Comparison of ENCODE assay signal across 29 cellular contexts in the genomic region with DNA sequence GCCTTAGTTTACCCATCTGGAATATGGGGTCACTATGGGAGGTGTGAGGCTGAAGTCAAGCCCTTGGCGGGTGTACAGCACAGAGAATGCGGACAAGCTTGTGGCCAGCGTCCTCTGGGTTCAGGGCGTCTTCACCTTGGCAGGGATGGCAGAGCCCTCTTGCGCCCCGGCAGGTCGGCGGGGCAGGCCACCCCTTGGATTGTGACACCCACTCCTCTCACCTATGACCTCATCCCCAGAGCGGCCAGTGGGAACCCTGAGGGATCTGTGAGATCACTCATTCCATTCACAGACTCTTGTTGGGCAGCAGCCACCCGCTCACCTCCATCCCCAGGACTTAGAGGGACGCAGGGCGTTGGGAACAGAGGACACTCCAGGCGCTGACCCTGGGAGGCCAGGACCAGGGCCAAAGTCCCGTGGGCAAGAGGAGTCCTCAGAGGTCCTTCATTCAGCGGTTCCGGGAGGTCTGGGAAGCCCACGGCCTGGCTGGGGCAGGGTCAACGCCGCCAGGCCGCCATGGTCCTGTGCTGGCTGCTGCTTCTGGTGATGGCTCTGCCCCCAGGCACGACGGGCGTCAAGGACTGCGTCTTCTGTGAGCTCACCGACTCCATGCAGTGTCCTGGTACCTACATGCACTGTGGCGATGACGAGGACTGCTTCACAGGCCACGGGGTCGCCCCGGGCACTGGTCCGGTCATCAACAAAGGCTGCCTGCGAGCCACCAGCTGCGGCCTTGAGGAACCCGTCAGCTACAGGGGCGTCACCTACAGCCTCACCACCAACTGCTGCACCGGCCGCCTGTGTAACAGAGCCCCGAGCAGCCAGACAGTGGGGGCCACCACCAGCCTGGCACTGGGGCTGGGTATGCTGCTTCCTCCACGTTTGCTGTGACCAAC. TPM values are rescaled to one million over a fixed set of nuclear protein-coding genes. Genes with fewer than 3 reads are reported as not detected.
DNase-seq lines count a peak whose midpoint lies in the region; ATAC-seq, FAIRE-seq and TF ChIP-seq lines count a peak whose summit lies in the region.
"Had no signal": no experiment of that assay in that cellular context is flagged by ENCODE, and none has a peak within 500 bp of the region (broad histone marks: within the 10 kb centered on the region; RNA-seq: fewer than 3 reads in every experiment).

A gene with protein sequence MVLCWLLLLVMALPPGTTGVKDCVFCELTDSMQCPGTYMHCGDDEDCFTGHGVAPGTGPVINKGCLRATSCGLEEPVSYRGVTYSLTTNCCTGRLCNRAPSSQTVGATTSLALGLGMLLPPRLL (plus strand): TSS at position 280 of the 896 bp plus-strand sequence. CDS start 237 bp downstream, at position 517.

- no peak for TF ChIP-seq POLR2A in HepG2 (IDR thresholded peaks at IDR 0.05; ENCODE audit: insufficient read depth in 1 of 2, low read depth in 2 of 2, low read length in 2 of 2)

- no peaks in the 10 kb centered on the region for H3K79me2 ChIP-seq in HepG2 (ENCODE audit: insufficient read depth, low read length)

- intact Hi-C loops in HepG2 (cut with micrococcal nuclease; ENCODE audit: unreplicated experiment), result no loop called here
- intact Hi-C loops in posterior vena cava (cut with DNase I), result no loop called here
- intact Hi-C loops in activated CD4-positive, alpha-beta T cell treated with anti-CD3 and anti-CD28 coated beads, Interleukin-2, amount 10 ng/mL, durations not matched to agents 24 days and 14 days (cut with micrococcal nuclease), result no loop called here

- no peak within 1 kb of the TSS for H2AFZ ChIP-seq in HepG2 (ENCODE audit: low read length)
- H2AFZ ChIP-seq: PC-9 had no signal

- ATAC-seq in HepG2, result peak; percentile 15
- ATAC-seq: A549; CD8-positive, alpha-beta T cell had no signal

- H3K27ac Mint-ChIP-seq in activated CD4-positive, alpha-beta T cell treated with anti-CD3 and anti-CD28 coated beads, Interleukin-2, amount 10 ng/mL, durations not matched to agents 24 days and 14 days, result no peak within 1 kb of the TSS
- H3K27ac Mint-ChIP-seq: CD8-positive, alpha-beta T cell had no signal

- peaks cover 6% of the 10 kb centered on the region for H3K4me1 Mint-ChIP-seq in activated CD4-positive, alpha-beta T cell treated with anti-CD3 and anti-CD28 coated beads, Interleukin-2, amount 10 ng/mL, durations not matched to agents 24 days and 14 days

- TF ChIP-seq EP300 in HepG2 (IDR thresholded peaks at IDR 0.05; ENCODE audit: low read depth in 2 of 2, low read length in 2 of 2) (no peak), HepG2 (CRISPR knock-in tag; IDR thresholded peaks at IDR 0.05; ENCODE audit: borderline replicate concordance) (no peak)

- H4K20me1 ChIP-seq in HepG2 (ENCODE audit: insufficient read depth, low read length), result no peaks in the 10 kb centered on the region

- peaks cover 21% of the 10 kb centered on the region for H3K4me1 ChIP-seq in HepG2 (ENCODE audit: insufficient read depth, low read length)

- H3K27me3 ChIP-seq in HepG2 (ENCODE audit: control insufficient read depth in 1 of 2, insufficient read depth in 2 of 2, low read length in 2 of 2), result no peaks in the 10 kb centered on the region; a peak in 1 of 5 replicates

- DNase-seq in RWPE1 (ENCODE audit: low spot score) (no peak), HepG2 (ENCODE audit: low spot score) (no peak), posterior vena cava (ENCODE audit: low spot score) (peak; percentile 77), NCI-H2029 treated with DMSO at 0.1 percent for 48 hours (lab: John Stamatoyannopoulos, UW) (no peak), NOMO-1 treated with dmso at 0.1 percent for 144 hours (lab: John Stamatoyannopoulos, UW; ENCODE audit: unreplicated experiment) (no peak), NCI-H1694 treated with DMSO at 0.1 percent for 48 hours (lab: John Stamatoyannopoulos, UW) (no peak)
- DNase-seq in activated CD4-positive, alpha-beta T cell treated with anti-CD3 and anti-CD28 coated beads, Interleukin-2, amount 10 ng/mL, durations not matched to agents 24 days and 14 days, result no peak
- DNase-seq: AML-193; CD8-positive, alpha-beta T cell; DMS 273 treated with DMSO at 0.1 percent for 48 hours; DMS79 treated with DMSO at 0.1 percent for 48 hours; GF-D8; Kasumi-1; NCI-H1092 treated with DMSO at 0.1 percent for 48 hours; NCI-H1436; NCI-H1930; NCI-H446; NCI-H524 treated with DMSO at 0.1 percent for 48 hours; NCI-H82; NK-92 treated with Interleukin-12 subunit alpha and Interleukin-12 subunit beta, amount 100 ng/mL, for 24 hours; PC-9; Right ventricle myocardium superior had no signal

- H3K9me3 Mint-ChIP-seq in activated CD4-positive, alpha-beta T cell treated with anti-CD3 and anti-CD28 coated beads, Interleukin-2, amount 10 ng/mL, durations not matched to agents 24 days and 14 days, result no peaks in the 10 kb centered on the region
- H3K9me3 Mint-ChIP-seq: CD8-positive, alpha-beta T cell had no signal

- no peak for FAIRE-seq in HepG2 (lab: Jason Lieb, UNC)
- FAIRE-seq: A549, GM12891 had no signal

- TF ChIP-seq RAD21 in HepG2 (CRISPR knock-in tag; IDR thresholded peaks at IDR 0.05), result no peak

- in situ Hi-C loops in HepG2 (cut with HindIII; ENCODE audit: extremely low pct_ligation_motif_present, low pct_unique_long_range_greater_than_20kb), result no loop called here

- H3K4me2 ChIP-seq in HepG2 (ENCODE audit: low read depth, low read length), result no peak within 1 kb of the TSS
- H3K4me2 ChIP-seq: A549, PC-9 had no signal

- H3K9me3 ChIP-seq in HepG2 (ENCODE audit: low read length), result no peaks in the 10 kb centered on the region
- H3K9me3 ChIP-seq: A549 had no signal

- H3K4me3 Mint-ChIP-seq in activated CD4-positive, alpha-beta T cell treated with anti-CD3 and anti-CD28 coated beads, Interleukin-2, amount 10 ng/mL, durations not matched to agents 24 days and 14 days, result no peak within 1 kb of the TSS
- H3K4me3 Mint-ChIP-seq: CD8-positive, alpha-beta T cell had no signal

- H3K36me3 Mint-ChIP-seq in activated CD4-positive, alpha-beta T cell treated with anti-CD3 and anti-CD28 coated beads, Interleukin-2, amount 10 ng/mL, durations not matched to agents 24 days and 14 days (ENCODE audit: low read depth), result peaks cover 2% of the 10 kb centered on the region
- H3K36me3 Mint-ChIP-seq: CD8-positive, alpha-beta T cell had no signal

- POLR2A ChIA-PET in RWPE1 (lab: Yijun Ruan, JAX; ENCODE audit: low non-redundant PET), result no interaction called here
- POLR2A ChIA-PET in HepG2 (lab: Yijun Ruan, JAX), result interaction anchor here (1.2 to 2.2 kb wide), 2 partner anchors 12 kb away, joined by 5 to 13 read pairs; a partner anchor contains a TSS

- no peaks in the 10 kb centered on the region for H3K27me3 Mint-ChIP-seq in activated CD4-positive, alpha-beta T cell treated with anti-CD3 and anti-CD28 coated beads, Interleukin-2, amount 10 ng/mL, durations not matched to agents 24 days and 14 days

- 45% methylated on average over 8 of the region's 39 CpGs for WGBS in HepG2 (ENCODE audit: low lambda C conversion rate)

- no TSS peak for BruUV-seq in HepG2 (replicated peaks; lab: Mats Ljungman, UMichigan)

- H3K4me3 ChIP-seq in HepG2 (replicated peaks in 1 of 3; ENCODE audit: insufficient read depth in 1 of 3, low read depth in 2 of 3, low read length in 3 of 3), result peak within 1 kb of the TSS in 1 of 3 experiments; percentile 8; a peak in 1 of 6 replicates
- H3K4me3 ChIP-seq: A549, PC-9 had no signal

- H3K27ac ChIP-seq in RWPE1 (peak within 1 kb of the TSS; percentile 7; the same call in 1 of the 2 replicates), HepG2 (ENCODE audit: extremely low read length, insufficient read depth, low read length) (no peak within 1 kb of the TSS)
- H3K27ac ChIP-seq: C4-2B, PC-9 had no signal

- no peak within 1 kb of the TSS for H3K9ac ChIP-seq in HepG2 (ENCODE audit: insufficient read depth, low read depth, low read length)

- CTCF ChIA-PET in RWPE1 (lab: Yijun Ruan, JAX), result interaction anchor here (1.6 kb wide), 1 partner anchor 118 kb away, joined by 5 read pairs; no protein-coding TSS in a partner anchor
- CTCF ChIA-PET in HepG2 (lab: Yijun Ruan, JAX; ENCODE audit: low intra/inter-chr PET ratio, low total read pairs), result no interaction called here

- TF ChIP-seq CTCF in RWPE1 (conservative IDR thresholded peaks at IDR 0.05; ENCODE audit: low read depth) (no peak), HepG2 (CRISPR knock-in tag; IDR thresholded peaks at IDR 0.05) (no peak)

- H3K36me3 ChIP-seq in HepG2 (replicated peaks in 1 of 2; ENCODE audit: control insufficient read depth in 1 of 2, insufficient read depth in 2 of 2, low read length in 2 of 2), result no peaks in the 10 kb centered on the region

RNA-seq across cellular contexts. Expression of the gene that starts here (rescaled TPM):
- total RNA-seq in HepG2 (2016; rRNA removed; fragmentation: Illumina TruSeq; extraction: Trizol) (not detected in 2 replicates), posterior vena cava (not detected)
- not detected in 2 replicates for total RNA-seq in HepG2 (2016; cell fraction: cytosol; rRNA removed; fragmentation: Illumina TruSeq; extraction: Trizol; ENCODE audit: low read depth)
- total RNA-seq in HepG2 (2016; cell fraction: insoluble cytoplasmic fraction; rRNA removed; fragmentation: Illumina TruSeq; extraction: Trizol), result not detected in 2 replicates
- not detected in 2 replicates for total RNA-seq in HepG2 (2016; cell fraction: membrane; rRNA removed; fragmentation: Illumina TruSeq; extraction: Trizol)
- not detected in 2 replicates for total RNA-seq in HepG2 (2016; cell fraction: nucleus; rRNA removed; fragmentation: Illumina TruSeq; extraction: Trizol)
- not detected in 2 replicates for polyA plus RNA-seq in HepG2 (2011; rRNA removed)
- polyA plus RNA-seq in HepG2 (2011; cell fraction: cytosol; rRNA removed), result not detected in 2 replicates
- not detected in 2 replicates for polyA plus RNA-seq in HepG2 (2011; cell fraction: nucleus; rRNA removed)
- not detected in 2 replicates for polyA plus RNA-seq in HepG2 (2012)
- not detected in 2 replicates for polyA plus RNA-seq in HepG2 (2016; cell fraction: cytosol; fragmentation: Illumina TruSeq; extraction: Trizol; ENCODE audit: low read depth)
- not detected in 2 replicates for polyA plus RNA-seq in HepG2 (2016; cell fraction: insoluble cytoplasmic fraction; fragmentation: Illumina TruSeq; extraction: Trizol; ENCODE audit: low read depth)
- not detected in 2 replicates for polyA plus RNA-seq in HepG2 (2016; cell fraction: membrane; fragmentation: Illumina TruSeq; extraction: Trizol; ENCODE audit: low read depth)
- not detected in 2 replicates for polyA plus RNA-seq in HepG2 (2016; cell fraction: nucleus; fragmentation: Illumina TruSeq; extraction: Trizol; ENCODE audit: insufficient read depth, low read depth)
- polyA minus RNA-seq in HepG2 (2011; rRNA and poly(A)+ RNA removed; ENCODE audit: low replicate concordance), result not detected in 2 replicates
- polyA minus RNA-seq in HepG2 (2011; cell fraction: cytosol; rRNA and poly(A)+ RNA removed), result not detected in 2 replicates
- not detected in 2 replicates for polyA minus RNA-seq in HepG2 (2011; cell fraction: nucleus; rRNA and poly(A)+ RNA removed)
- total RNA-seq in activated CD4-positive, alpha-beta T cell treated with anti-CD3 and anti-CD28 coated beads, Interleukin-2, amount 10 ng/mL, durations not matched to agents 24 days and 14 days, result not detected in 2 replicates
- total RNA-seq: CD8-positive, alpha-beta T cell; H4; M059J; PC-9; Right ventricle myocardium superior; RPMI7951; SK-MEL-5 had no signal

Comparison
In these comparisons a context has a peak if more than half of its experiments do, and no peak if none do; other contexts are left out.
1. Peak in ATAC-seq in HepG2; RNA of the gene not detected or under 1 TPM.
2. Peak in DNase-seq in posterior vena cava; RNA of the gene not detected or under 1 TPM.